ENCODE assay signal across 8 cellular contexts in genomic region chr2:87439600-87440183, GRCh38.
DNase-seq lines count a peak whose midpoint lies in the region; ATAC-seq and TF ChIP-seq lines count a peak whose summit lies in the region.
"Not testable (repeated sequence)": the region's sequence is repeated elsewhere in the genome, so short reads cannot be mapped to it uniquely, and the experiment has no call there.

No MANE protein-coding gene starts in this region.

- not testable (repeated sequence) for H4K20me1 ChIP-seq in HCT116 (ENCODE audit: insufficient read depth); Karpas-422 (ENCODE audit: insufficient read depth, low read depth, low read length); smooth muscle cell (ENCODE audit: low read depth)

- H3K27ac Mint-ChIP-seq in CD14-positive monocyte: peak overlapping the region; percentile 45 to 92 (median 87)
- not testable (repeated sequence) for H3K27ac Mint-ChIP-seq in T-helper 17 cell
- H3K27ac Mint-ChIP-seq in mesothelial cell of epicardium: peak overlapping the region; percentile 72

- H3K4me1 ChIP-seq in HCT116 (ENCODE audit: control insufficient read depth in 1 of 2, insufficient read depth in 2 of 2, low read length in 2 of 2); Karpas-422 (ENCODE audit: low read length); smooth muscle cell (ENCODE audit: low read depth): not testable (repeated sequence)

- H3K4me3 Mint-ChIP-seq in CD14-positive monocyte, T-helper 17 cell, mesothelial cell of epicardium: not testable (repeated sequence)

- not testable (repeated sequence) for H3K4me3 ChIP-seq in HCT116 (replicated peaks in 1 of 2; ENCODE audit: low read depth in 1 of 2, low read length in 2 of 2); Karpas-422 (ENCODE audit: low read length); brain microvascular endothelial cell (ENCODE audit: low read depth, low read length); foreskin fibroblast (ENCODE audit: low read depth in 1 of 2, low read length in 2 of 2); smooth muscle cell

- RAD21 ChIA-PET in HCT116 (lab: Charles Lee; ENCODE audit: low non-redundant PET in 1 of 2, low total read pairs in 2 of 2, uncharacterized antibody in 2 of 2, unreplicated experiment in 2 of 2): not testable (repeated sequence)

- not testable (repeated sequence) for H3K9me3 Mint-ChIP-seq in CD14-positive monocyte, mesothelial cell of epicardium

- intact Hi-C loops in CD14-positive monocyte (cut with micrococcal nuclease); HCT116 (cut with micrococcal nuclease): not testable (repeated sequence)

- H3K9me2 ChIP-seq in HCT116 (ENCODE audit: insufficient read depth); Karpas-422 (replicated peaks; ENCODE audit: insufficient read depth, low read length): not testable (repeated sequence)

- peak; percentile 72 for ATAC-seq in HCT116
- peak; percentile 40 for ATAC-seq in T-helper 17 cell

- not testable (repeated sequence) for TF ChIP-seq RAD21 in HCT116 (IDR thresholded peaks at IDR 0.05; ENCODE audit: low read depth)

- H2AFZ ChIP-seq in HCT116 (ENCODE audit: low read depth, low read length, poor library complexity, severe bottlenecking); smooth muscle cell (ENCODE audit: low read depth): not testable (repeated sequence)
- H2AFZ ChIP-seq in Karpas-422 (ENCODE audit: low read length): peak overlapping the region; percentile 75; the same call in 1 of the 2 replicates

- not testable (repeated sequence) for H3F3A ChIP-seq in smooth muscle cell (ENCODE audit: low read depth)

- not testable (repeated sequence) for H3K4me2 ChIP-seq in HCT116 (ENCODE audit: low read length); Karpas-422 (ENCODE audit: low read depth, low read length, poor library complexity, severe bottlenecking); smooth muscle cell

- not testable (repeated sequence) for TF ChIP-seq CTCF in CD14-positive monocyte (IDR thresholded peaks at IDR 0.05); HCT116 (IDR thresholded peaks at IDR 0.05 in 2 of 3, conservative IDR thresholded peaks at IDR 0.05 in 1 of 3; ENCODE audit: borderline replicate concordance in 1 of 3, insufficient read depth in 1 of 3, low read depth in 2 of 3, low read length in 2 of 3); foreskin fibroblast (IDR thresholded peaks at IDR 0.05; ENCODE audit: low read depth, low read length); mesothelial cell of epicardium (IDR thresholded peaks at IDR 0.05; ENCODE audit: unreplicated experiment)
- TF ChIP-seq CTCF in brain microvascular endothelial cell (IDR thresholded peaks at IDR 0.05; ENCODE audit: low read depth, low read length, missing control alignments) (peak; percentile 5), smooth muscle cell (IDR thresholded peaks at IDR 0.05; ENCODE audit: borderline replicate concordance, insufficient read depth, poor library complexity, severe bottlenecking) (peak; percentile 9)

- BruUV-seq in HCT116 (replicated peaks; lab: Mats Ljungman, UMichigan): not testable (repeated sequence)

- not testable (repeated sequence) for DNase-seq in CD14-positive monocyte (ENCODE audit: low spot score); HCT116 (ENCODE audit: low read depth, low spot score); T-helper 17 cell; brain microvascular endothelial cell; mesothelial cell of epicardium (ENCODE audit: low spot score in 2 of 2, unreplicated experiment in 2 of 2); smooth muscle cell (lab: John Stamatoyannopoulos, UW; ENCODE audit: unreplicated experiment)
- DNase-seq in Karpas-422 (peak; percentile 64), foreskin fibroblast (peak; percentile 15 to 42)

- 47% methylated on average over 7 of the region's 7 CpGs for WGBS in smooth muscle cell (ENCODE audit: low lambda C conversion rate)

- POLR2A ChIA-PET in HCT116 (lab: Charles Lee): not testable (repeated sequence)

- CTCF ChIA-PET in HCT116 (lab: Charles Lee): not testable (repeated sequence)

- not testable (repeated sequence) for H3K27me3 Mint-ChIP-seq in CD14-positive monocyte (ENCODE audit: low read depth in 3 of 3); T-helper 17 cell; mesothelial cell of epicardium (ENCODE audit: low read depth)

- H3K27ac ChIP-seq in HCT116 (ENCODE audit: low read depth, low read length); Karpas-422 (ENCODE audit: low read length); brain microvascular endothelial cell; smooth muscle cell (ENCODE audit: low read depth): not testable (repeated sequence)

- not testable (repeated sequence) for H3K9ac ChIP-seq in HCT116 (ENCODE audit: low read length); Karpas-422 (ENCODE audit: low read length); smooth muscle cell (ENCODE audit: low read depth)

- not testable (repeated sequence) for H3K9me3 ChIP-seq in HCT116 (ENCODE audit: control insufficient read depth in 1 of 2, insufficient read depth in 1 of 2, low read depth in 1 of 2, low read length in 2 of 2); Karpas-422 (ENCODE audit: low read length); T-helper 17 cell (ENCODE audit: control insufficient read depth, low read length, poor library complexity, severe bottlenecking); smooth muscle cell (replicated peaks; ENCODE audit: low read depth)

- in situ Hi-C loops in brain microvascular endothelial cell (cut with HindIII; ENCODE audit: low pct_ligation_motif_present, low sequenced_read_pairs): not testable (repeated sequence)

- H3K36me3 Mint-ChIP-seq in CD14-positive monocyte; T-helper 17 cell (ENCODE audit: low read depth); mesothelial cell of epicardium: not testable (repeated sequence)

- peaks cover 20% of the 10 kb centered on the region for H3K4me1 Mint-ChIP-seq in CD14-positive monocyte
- not testable (repeated sequence) for H3K4me1 Mint-ChIP-seq in T-helper 17 cell
- peaks cover 15% of the 10 kb centered on the region for H3K4me1 Mint-ChIP-seq in mesothelial cell of epicardium

- not testable (repeated sequence) for H3K27me3 ChIP-seq in HCT116 (ENCODE audit: insufficient read depth, low read length); Karpas-422 (ENCODE audit: low read length); brain microvascular endothelial cell (replicated peaks); smooth muscle cell (ENCODE audit: low read depth)

- H3K36me3 ChIP-seq in HCT116 (ENCODE audit: control insufficient read depth in 1 of 2, insufficient read depth in 2 of 2, low read length in 2 of 2); Karpas-422 (ENCODE audit: insufficient read depth, low read length); brain microvascular endothelial cell (replicated peaks); smooth muscle cell (ENCODE audit: low read depth): not testable (repeated sequence)

- not testable (repeated sequence) for H3K79me2 ChIP-seq in HCT116 (ENCODE audit: insufficient read depth, low read length); Karpas-422 (ENCODE audit: low read length); smooth muscle cell (ENCODE audit: low read depth)

- TF ChIP-seq POLR2A in HCT116 (IDR thresholded peaks at IDR 0.05; ENCODE audit: borderline replicate concordance, extremely low read depth, insufficient read depth, insufficient read length): not testable (repeated sequence)
